In genomic region chr2:112693596-112693995, GRCh38 we compare ENCODE assay signal across 3 cellular contexts.
TF ChIP-seq lines count a peak whose summit lies in the region.

No MANE protein-coding gene starts in this region.

TF ChIP-seq in SK-N-SH, 30 proteins besides CTCF, POLR2A, EP300 and RAD21:
- no peak for TF ChIP-seq REST (IDR thresholded peaks at IDR 0.05; ENCODE audit: low read depth, low read length)
- TF ChIP-seq TCF12 (IDR thresholded peaks at IDR 0.05), result no peak
- no peak for TF ChIP-seq CHD2 (IDR thresholded peaks at IDR 0.05; ENCODE audit: low read length, partially characterized antibody)
- TF ChIP-seq RCOR1 (IDR thresholded peaks at IDR 0.05; ENCODE audit: low read length), result no peak
- no peak for TF ChIP-seq SIN3A (IDR thresholded peaks at IDR 0.05; ENCODE audit: borderline replicate concordance, low read depth, low read length)
- no peak for TF ChIP-seq NRF1 (IDR thresholded peaks at IDR 0.05; ENCODE audit: low read depth, low read length)
- no peak for TF ChIP-seq ELF1 (IDR thresholded peaks at IDR 0.05)

TF ChIP-seq in SK-N-SH treated with all-trans-retinoic acid at 6 μM for 48 hours, 23 proteins besides CTCF, POLR2A, EP300 and RAD21:
- TF ChIP-seq ARNTL (CRISPR knock-in tag; IDR thresholded peaks at IDR 0.05; ENCODE audit: borderline replicate concordance, low read depth) (no peak), ZFP30 (CRISPR knock-in tag; IDR thresholded peaks at IDR 0.05) (no peak), CSDC2 (CRISPR knock-in tag; IDR thresholded peaks at IDR 0.05) (no peak), ZNF70 (CRISPR knock-in tag; IDR thresholded peaks at IDR 0.05) (no peak), PATZ1 (CRISPR knock-in tag; IDR thresholded peaks at IDR 0.05; ENCODE audit: borderline replicate concordance) (no peak), ISL1 (CRISPR knock-in tag; IDR thresholded peaks at IDR 0.05) (no peak), POU6F1 (CRISPR knock-in tag; IDR thresholded peaks at IDR 0.05; ENCODE audit: borderline replicate concordance, low read depth) (no peak), CSRNP3 (CRISPR knock-in tag; IDR thresholded peaks at IDR 0.05) (no peak), ZNF565 (CRISPR knock-in tag; conservative IDR thresholded peaks at IDR 0.05; ENCODE audit: low read depth) (no peak), SNAI2 (CRISPR knock-in tag; IDR thresholded peaks at IDR 0.05) (no peak)

TF ChIP-seq in IMR-90, 13 proteins besides CTCF, POLR2A, EP300 and RAD21 (continued from another document):
- TF ChIP-seq RCOR1 (IDR thresholded peaks at IDR 0.05; ENCODE audit: insufficient replicate concordance, low read length) (no peak), ELK1 (IDR thresholded peaks at IDR 0.05; ENCODE audit: borderline replicate concordance, low read depth, low read length) (no peak), MXI1 (IDR thresholded peaks at IDR 0.05; ENCODE audit: borderline replicate concordance, low read depth, low read length) (no peak), CEBPB (IDR thresholded peaks at IDR 0.05; ENCODE audit: low read depth, low read length) (no peak), MAZ (IDR thresholded peaks at IDR 0.05; ENCODE audit: borderline replicate concordance, low read depth, low read length) (no peak), FOS (IDR thresholded peaks at IDR 0.05; ENCODE audit: low read depth, low read length) (no peak), SMC3 (IDR thresholded peaks at IDR 0.05; ENCODE audit: low read depth, low read length) (no peak), CHD1 (IDR thresholded peaks at IDR 0.05; ENCODE audit: low read depth, low read length) (no peak), MAFK (IDR thresholded peaks at IDR 0.05; ENCODE audit: low read depth, low read length) (no peak), RFX5 (IDR thresholded peaks at IDR 0.05; ENCODE audit: low read depth, low read length) (no peak), USF2 (IDR thresholded peaks at IDR 0.05; ENCODE audit: low read depth, low read length) (no peak), BHLHE40 (IDR thresholded peaks at IDR 0.05; ENCODE audit: low read depth, low read length) (no peak)
